Comparison of ENCODE assay signal across 10 cellular contexts in the genomic region with DNA sequence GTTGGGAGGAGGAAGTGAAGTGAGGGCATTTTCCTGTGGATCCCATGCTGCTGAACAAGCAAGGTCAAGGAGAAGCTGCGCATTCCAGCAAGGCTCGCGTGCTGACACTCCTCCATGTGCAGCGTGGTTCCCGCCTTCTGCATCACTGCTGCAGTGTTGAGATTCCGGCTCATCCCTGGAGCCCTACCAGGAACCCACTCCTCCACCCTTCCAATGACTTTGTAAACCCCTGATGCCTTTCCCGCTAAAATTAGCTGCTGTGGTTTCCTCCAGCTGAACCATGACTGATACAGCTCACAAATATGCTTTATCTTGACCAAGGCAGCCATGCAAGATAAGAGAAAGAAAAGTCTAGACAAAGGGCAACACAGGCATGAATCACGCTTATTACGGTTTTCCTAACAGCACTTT. TPM values are rescaled to one million over a fixed set of nuclear protein-coding genes. Genes with fewer than 3 reads are reported as not detected.
DNase-seq lines count a peak whose midpoint lies in the region; ATAC-seq, FAIRE-seq and TF ChIP-seq lines count a peak whose summit lies in the region.
"Had no signal": no experiment of that assay in that cellular context is flagged by ENCODE, and none has a peak within 500 bp of the region (broad histone marks: within the 10 kb centered on the region; RNA-seq: fewer than 3 reads in every experiment).

No MANE protein-coding gene starts in this region.

- H2AFZ ChIP-seq in ACC112 (ENCODE audit: low read length, unreplicated experiment), result peak overlapping the region; percentile 82

- DNase-seq in HT1080 (ENCODE audit: low read depth), result peak; percentile 58
- DNase-seq in bronchial epithelial cell (ENCODE audit: low read depth), result peak; percentile 58
- DNase-seq in mesendoderm, result peak; percentile 29
- no peak for DNase-seq in esophagus squamous epithelium (lab: John Stamatoyannopoulos, UW)
- no peak for DNase-seq in stimulated activated CD4-positive, alpha-beta T cell treated with anti-CD3 and anti-CD28 coated beads, Interleukin-2, amount 100 ng/mL, for 24 hours
- no peak for DNase-seq in activated effector memory CD4-positive, alpha-beta T cell treated with anti-CD3 and anti-CD28 coated beads, Interleukin-2, amount 50 U/mL, for 16 hours
- DNase-seq: activated T-cell treated with anti-CD3 and anti-CD28 coated beads, Interleukin-2, amount 50 U/mL, for 24 hours; CD8-positive, alpha-beta memory T cell had no signal

- FAIRE-seq in bronchial epithelial cell (lab: Jason Lieb, UNC), result no peak

- H2BK120ac ChIP-seq in mesendoderm (ENCODE audit: low read depth, low read length), result no peak overlapping the region

- no peak overlapping the region for H3K9ac ChIP-seq in mesendoderm (ENCODE audit: low read length)

- H3K36me3 ChIP-seq in ACC112 (ENCODE audit: insufficient read depth, low read length), result no peaks in the 10 kb centered on the region
- no peaks in the 10 kb centered on the region for H3K36me3 ChIP-seq in bronchial epithelial cell (ENCODE audit: control insufficient read depth, insufficient read depth, low read length)
- H3K36me3 ChIP-seq in mesendoderm (ENCODE audit: control insufficient read depth, insufficient read depth, low read length), result no peaks in the 10 kb centered on the region
- no peaks in the 10 kb centered on the region for H3K36me3 ChIP-seq in esophagus squamous epithelium

- H2AK5ac ChIP-seq in mesendoderm (ENCODE audit: low read length), result no peak overlapping the region

- no peak for TF ChIP-seq POLR2A in esophagus squamous epithelium (IDR thresholded peaks at IDR 0.05)

- no peak for TF ChIP-seq CTCF in bronchial epithelial cell (IDR thresholded peaks at IDR 0.05; ENCODE audit: insufficient read depth, low read length, severe bottlenecking)
- TF ChIP-seq CTCF in esophagus squamous epithelium (IDR thresholded peaks at IDR 0.05), result no peak

- no peaks in the 10 kb centered on the region for H3K27me3 ChIP-seq in ACC112 (ENCODE audit: insufficient read depth, low read length)
- no peaks in the 10 kb centered on the region for H3K27me3 ChIP-seq in bronchial epithelial cell (ENCODE audit: control insufficient read depth, insufficient read depth, low read length)
- H3K27me3 ChIP-seq in mesendoderm (ENCODE audit: insufficient read depth, low read length, poor library complexity), result no peaks in the 10 kb centered on the region
- H3K27me3 ChIP-seq in esophagus squamous epithelium, result no peaks in the 10 kb centered on the region

- no peak overlapping the region for H3K56ac ChIP-seq in mesendoderm (ENCODE audit: low read length)

- no peak overlapping the region for H3K4me2 ChIP-seq in mesendoderm (ENCODE audit: low read length)

- H3K9me3 ChIP-seq in esophagus squamous epithelium, result no peaks in the 10 kb centered on the region

- no peaks in the 10 kb centered on the region for H3K79me1 ChIP-seq in mesendoderm (ENCODE audit: low read length)

- H4K8ac ChIP-seq in mesendoderm (ENCODE audit: low read depth, low read length), result no peak overlapping the region

- no peak overlapping the region for H3K18ac ChIP-seq in mesendoderm (ENCODE audit: low read length)

- WGBS in mesendoderm (ENCODE audit: extremely low coverage, insufficient coverage, low lambda C conversion rate), result no CpG with 5 or more reads among the region's 9 CpGs
- WGBS in esophagus squamous epithelium, 2 donors, result 84 to 91% methylated on average over 8 to 9 of the region's 9 CpGs

- H3K79me2 ChIP-seq in ACC112 (ENCODE audit: control insufficient read depth, insufficient read depth, low read length, unreplicated experiment) (no peaks in the 10 kb centered on the region), mesendoderm (ENCODE audit: control insufficient read depth, insufficient read depth, low read length) (no peaks in the 10 kb centered on the region)

- H3K4me1 ChIP-seq in ACC112 (ENCODE audit: control insufficient read depth, insufficient read depth, low read length, unreplicated experiment) (peaks cover 17% of the 10 kb centered on the region), mesendoderm (ENCODE audit: control insufficient read depth, low read depth, low read length) (no peaks in the 10 kb centered on the region), esophagus squamous epithelium (peaks cover 0 to 23% (median 0%) of the 10 kb centered on the region in 3 donors)

- no peak overlapping the region for H3K23ac ChIP-seq in mesendoderm (ENCODE audit: low read length)

- H3K4me3 ChIP-seq in ACC112 (ENCODE audit: low read depth, low read length) (peak overlapping the region; percentile 29; the same call in 1 of the 2 replicates), bronchial epithelial cell (ENCODE audit: low read depth, low read length) (no peak overlapping the region), mesendoderm (ENCODE audit: low read length) (no peak overlapping the region), esophagus squamous epithelium (no peak overlapping the region)

- no peak for ATAC-seq in HG03342 (IDR thresholded peaks at IDR 0.05; ENCODE audit: unreplicated experiment)

- no peak overlapping the region for H2BK15ac ChIP-seq in mesendoderm (replicated peaks; ENCODE audit: low read depth)

- H2BK5ac ChIP-seq in mesendoderm (ENCODE audit: low read length), result no peak overlapping the region

- intact Hi-C loops in esophagus squamous epithelium (cut with DNase I), result no loop called here

- no peak overlapping the region for H3K4ac ChIP-seq in mesendoderm (ENCODE audit: low read depth, low read length)

- H3K27ac ChIP-seq in ACC112 (ENCODE audit: low read depth, low read length), result peak overlapping the region; percentile 75
- H3K27ac ChIP-seq in mesendoderm (ENCODE audit: low read depth, low read length), result no peak overlapping the region
- H3K27ac ChIP-seq in esophagus squamous epithelium, result peak overlapping the region in 2 of 4 donors; percentile 16 to 17

- no peak overlapping the region for H4K5ac ChIP-seq in mesendoderm (ENCODE audit: low read length)

RNA-seq across cellular contexts. Expression of a gene that starts 14.0 kb away (rescaled TPM):
- total RNA-seq in HT1080 (2014; rRNA removed; shearing (Covaris generic)), result not detected in 2 replicates
- not detected in 2 replicates for polyA plus RNA-seq in HT1080 (2015; cell fraction: cytosol; rRNA removed)
- not detected in 2 replicates for polyA plus RNA-seq in HT1080 (2015; cell fraction: nucleus; rRNA removed)
- total RNA-seq in bronchial epithelial cell (not detected in 2 replicates), esophagus squamous epithelium (not detected)
- 0.04 TPM for polyA plus RNA-seq in mesendoderm (2013, experiment 1 of 2)
- polyA plus RNA-seq in mesendoderm (2013, experiment 2 of 2), result 0.03 TPM
- total RNA-seq: CD8-positive, alpha-beta memory T cell had no signal
- polyA plus RNA-seq: CD8-positive, alpha-beta memory T cell had no signal

RNA-seq across cellular contexts. Expression of a gene that starts 36.8 kb away (rescaled TPM):
- total RNA-seq in HT1080 (2014; rRNA removed; shearing (Covaris generic)), result not detected in 2 replicates
- polyA plus RNA-seq in HT1080 (2015; cell fraction: cytosol; rRNA removed), result not detected in 2 replicates
- not detected in 2 replicates for polyA plus RNA-seq in HT1080 (2015; cell fraction: nucleus; rRNA removed)
- total RNA-seq in bronchial epithelial cell, result 0.13 TPM in 1 of 2 replicates, not detected in the other
- 0.28 TPM for polyA plus RNA-seq in mesendoderm (2013, experiment 1 of 2)
- 0.27 TPM for polyA plus RNA-seq in mesendoderm (2013, experiment 2 of 2)
- total RNA-seq in esophagus squamous epithelium, result 1 to 10 TPM; 1.3 to 7.3 (median 2.3) TPM

Comparison
In these comparisons a context has a peak if more than half of its experiments do, and no peak if none do; other contexts are left out.
1. DNase-seq: peak in HT1080 (single experiment), bronchial epithelial cell (single experiment) and mesendoderm (single experiment); none in esophagus squamous epithelium (single experiment), stimulated activated CD4-positive, alpha-beta T cell treated with anti-CD3 and anti-CD28 coated beads, Interleukin-2, amount 100 ng/mL, for 24 hours (0 of 2) and activated effector memory CD4-positive, alpha-beta T cell treated with anti-CD3 and anti-CD28 coated beads, Interleukin-2, amount 50 U/mL, for 16 hours (single experiment).